1 cellular context compared by ENCODE assay signal in genomic region chr5:113057437-113058052, GRCh38.
TF ChIP-seq lines count a peak whose summit lies in the region.

No MANE protein-coding gene starts in this region.

TF ChIP-seq in SK-N-SH treated with all-trans-retinoic acid at 6 μM for 48 hours, 23 proteins besides CTCF, POLR2A, EP300 and RAD21 (continued from another document):
- no peak for TF ChIP-seq ZNF565 (CRISPR knock-in tag; conservative IDR thresholded peaks at IDR 0.05; ENCODE audit: low read depth)
- no peak for TF ChIP-seq ZFP3 (CRISPR knock-in tag; IDR thresholded peaks at IDR 0.05)
- no peak for TF ChIP-seq SNAI2 (CRISPR knock-in tag; IDR thresholded peaks at IDR 0.05)
- TF ChIP-seq GLIS3 (CRISPR knock-in tag; IDR thresholded peaks at IDR 0.05), result no peak
- TF ChIP-seq, protein P1, sequence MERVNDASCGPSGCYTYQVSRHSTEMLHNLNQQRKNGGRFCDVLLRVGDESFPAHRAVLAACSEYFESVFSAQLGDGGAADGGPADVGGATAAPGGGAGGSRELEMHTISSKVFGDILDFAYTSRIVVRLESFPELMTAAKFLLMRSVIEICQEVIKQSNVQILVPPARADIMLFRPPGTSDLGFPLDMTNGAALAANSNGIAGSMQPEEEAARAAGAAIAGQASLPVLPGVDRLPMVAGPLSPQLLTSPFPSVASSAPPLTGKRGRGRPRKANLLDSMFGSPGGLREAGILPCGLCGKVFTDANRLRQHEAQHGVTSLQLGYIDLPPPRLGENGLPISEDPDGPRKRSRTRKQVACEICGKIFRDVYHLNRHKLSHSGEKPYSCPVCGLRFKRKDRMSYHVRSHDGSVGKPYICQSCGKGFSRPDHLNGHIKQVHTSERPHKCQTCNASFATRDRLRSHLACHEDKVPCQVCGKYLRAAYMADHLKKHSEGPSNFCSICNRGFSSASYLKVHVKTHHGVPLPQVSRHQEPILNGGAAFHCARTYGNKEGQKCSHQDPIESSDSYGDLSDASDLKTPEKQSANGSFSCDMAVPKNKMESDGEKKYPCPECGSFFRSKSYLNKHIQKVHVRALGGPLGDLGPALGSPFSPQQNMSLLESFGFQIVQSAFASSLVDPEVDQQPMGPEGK (CRISPR knock-in tag; IDR thresholded peaks at IDR 0.05; ENCODE audit: borderline replicate concordance), result no peak
- TF ChIP-seq, protein P2, sequence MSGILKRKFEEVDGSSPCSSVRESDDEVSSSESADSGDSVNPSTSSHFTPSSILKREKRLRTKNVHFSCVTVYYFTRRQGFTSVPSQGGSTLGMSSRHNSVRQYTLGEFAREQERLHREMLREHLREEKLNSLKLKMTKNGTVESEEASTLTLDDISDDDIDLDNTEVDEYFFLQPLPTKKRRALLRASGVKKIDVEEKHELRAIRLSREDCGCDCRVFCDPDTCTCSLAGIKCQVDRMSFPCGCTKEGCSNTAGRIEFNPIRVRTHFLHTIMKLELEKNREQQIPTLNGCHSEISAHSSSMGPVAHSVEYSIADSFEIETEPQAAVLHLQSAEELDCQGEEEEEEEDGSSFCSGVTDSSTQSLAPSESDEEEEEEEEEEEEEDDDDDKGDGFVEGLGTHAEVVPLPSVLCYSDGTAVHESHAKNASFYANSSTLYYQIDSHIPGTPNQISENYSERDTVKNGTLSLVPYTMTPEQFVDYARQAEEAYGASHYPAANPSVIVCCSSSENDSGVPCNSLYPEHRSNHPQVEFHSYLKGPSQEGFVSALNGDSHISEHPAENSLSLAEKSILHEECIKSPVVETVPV (CRISPR knock-in tag; IDR thresholded peaks at IDR 0.05), result no peak
